8 cellular contexts compared by ENCODE assay signal in the genomic region with DNA sequence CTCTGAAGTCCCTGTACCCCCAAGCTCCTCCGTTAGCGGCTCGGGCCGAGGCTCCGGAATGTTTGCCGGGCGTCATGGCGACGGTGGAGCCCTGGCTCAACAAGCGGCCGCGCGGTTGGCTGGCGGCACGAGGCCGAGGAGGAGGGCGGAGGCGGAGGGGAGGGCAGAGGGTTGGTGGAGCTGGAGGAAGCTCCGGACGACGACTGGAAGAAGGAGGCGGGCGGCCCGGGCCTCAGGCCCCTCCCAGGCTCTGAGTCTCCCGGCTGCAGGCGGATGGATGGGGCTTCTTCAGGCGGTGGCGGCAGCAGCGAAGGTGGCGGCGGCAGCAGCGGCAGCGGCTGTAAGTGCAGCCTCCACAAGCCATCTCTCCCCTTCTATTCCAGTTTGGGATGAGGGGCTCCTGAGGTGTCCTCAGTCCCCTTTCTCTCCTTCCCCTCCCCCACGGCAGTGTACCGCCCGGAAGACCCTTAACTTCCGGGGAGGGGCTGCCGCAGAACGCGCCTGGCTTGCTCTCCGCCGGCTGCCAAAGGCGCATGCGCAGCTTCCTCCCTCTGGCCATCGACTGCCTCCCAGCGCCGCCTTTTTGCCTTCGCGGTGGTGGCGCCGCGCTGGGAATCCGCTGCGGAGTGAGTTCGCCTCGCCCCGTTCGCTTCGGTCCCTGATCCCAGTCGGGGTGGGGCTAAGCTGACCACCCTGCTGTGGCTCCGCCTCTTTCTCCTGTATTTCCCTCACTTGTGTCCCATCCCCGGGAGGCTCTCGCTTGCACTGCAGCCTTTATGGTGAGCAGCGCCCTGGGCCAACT.
A peak's percentile ranks its signal among the peaks of the same experiment; 100 is the strongest.
DNase-seq lines count a peak whose midpoint lies in the region; ATAC-seq and TF ChIP-seq lines count a peak whose summit lies in the region.

A gene with protein sequence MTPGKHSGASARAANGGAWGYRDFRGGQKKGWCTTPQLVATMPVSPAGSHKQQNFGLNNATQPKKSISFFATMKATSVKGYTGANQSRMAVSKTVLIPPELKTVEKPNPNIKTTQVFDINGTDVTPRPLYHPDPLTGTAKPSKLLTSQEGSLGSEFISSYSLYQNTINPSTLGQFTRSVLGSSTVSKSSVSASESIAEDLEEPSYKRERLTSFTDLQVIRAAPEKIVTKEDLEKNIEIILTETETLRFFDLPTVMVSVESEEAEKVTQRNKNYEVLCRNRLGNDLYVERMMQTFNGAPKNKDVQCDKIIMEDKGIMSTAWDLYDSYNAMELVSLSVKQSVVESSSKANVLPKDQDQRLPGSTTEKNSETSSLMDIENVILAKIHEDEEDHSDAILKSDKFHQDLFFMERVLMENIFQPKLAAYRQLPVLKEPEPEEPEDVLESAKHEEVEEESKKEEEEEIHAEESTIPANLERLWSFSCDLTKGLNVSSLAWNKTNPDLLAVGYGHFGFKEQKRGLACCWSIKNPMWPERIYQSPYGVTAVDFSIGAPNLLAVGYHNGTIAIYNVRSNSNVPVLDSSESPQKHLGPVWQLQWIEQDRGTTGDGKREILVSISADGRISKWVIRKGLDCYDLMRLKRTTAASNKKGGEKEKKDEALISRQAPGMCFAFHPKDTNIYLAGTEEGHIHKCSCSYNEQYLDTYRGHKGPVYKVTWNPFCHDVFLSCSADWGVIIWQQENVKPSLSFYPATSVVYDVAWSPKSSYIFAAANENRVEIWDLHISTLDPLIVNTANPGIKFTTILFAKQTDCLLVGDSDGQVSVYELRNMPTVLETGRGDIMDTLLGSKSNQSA (minus strand): TSS at position 101 of the 802 bp plus-strand sequence. CDS start 25 bp downstream, at position 76.
A gene (plus strand): TSS at position 235 of the 802 bp plus-strand sequence. CDS start 39 bp downstream, at position 274.

- peak within 1 kb of the TSS; percentile 87 for H3K27ac ChIP-seq in SK-N-MC

- H3K36me3 Mint-ChIP-seq in activated naive CD4-positive, alpha-beta T cell treated with anti-CD3 and anti-CD28 coated beads, Interleukin-2, amount 50 U/mL, for 24 hours: peaks cover 3% of the 10 kb centered on the region

- no peaks in the 10 kb centered on the region for H3K9me3 ChIP-seq in SK-N-MC (ENCODE audit: low read depth, low read length)

- peak; percentile 95 for ATAC-seq in HG02588 (IDR thresholded peaks at IDR 0.05; ENCODE audit: unreplicated experiment)

- H3K9ac ChIP-seq in SK-N-MC (ENCODE audit: insufficient read length): peak within 1 kb of the TSS; percentile 79

- no peaks in the 10 kb centered on the region for H3K9me3 Mint-ChIP-seq in activated naive CD4-positive, alpha-beta T cell treated with anti-CD3 and anti-CD28 coated beads, Interleukin-2, amount 50 U/mL, for 24 hours

- TF ChIP-seq CTCF in GM10248 (IDR thresholded peaks at IDR 0.05; ENCODE audit: control extremely low read depth, extremely low read depth, low read depth, missing control alignments): no peak

- H3K27me3 Mint-ChIP-seq in activated naive CD4-positive, alpha-beta T cell treated with anti-CD3 and anti-CD28 coated beads, Interleukin-2, amount 50 U/mL, for 24 hours: no peaks in the 10 kb centered on the region

- H3K4me1 Mint-ChIP-seq in activated naive CD4-positive, alpha-beta T cell treated with anti-CD3 and anti-CD28 coated beads, Interleukin-2, amount 50 U/mL, for 24 hours: peaks cover 64% of the 10 kb centered on the region

- CTCF ChIA-PET in GM10248 (lab: Yijun Ruan, JAX): interaction anchor here (1.0 to 3.0 kb wide), 7 partner anchors 9 to 507 kb away, joined by 3 to 9 read pairs (median 4); no protein-coding TSS in a partner anchor

- H3K36me3 ChIP-seq in SK-N-MC (ENCODE audit: insufficient read depth, low read length): peaks cover 5% of the 10 kb centered on the region; the same call in 1 of the 2 replicates

- POLR2A ChIA-PET in GM10248 (lab: Yijun Ruan, JAX): interaction anchor here (1.3 kb wide), 1 partner anchor 9 kb away, joined by 4 read pairs; no protein-coding TSS in a partner anchor

- peak within 1 kb of the TSS; percentile 96 for H3K27ac Mint-ChIP-seq in activated naive CD4-positive, alpha-beta T cell treated with anti-CD3 and anti-CD28 coated beads, Interleukin-2, amount 50 U/mL, for 24 hours

- peak within 1 kb of the TSS; percentile 91 for H3K4me3 Mint-ChIP-seq in activated naive CD4-positive, alpha-beta T cell treated with anti-CD3 and anti-CD28 coated beads, Interleukin-2, amount 50 U/mL, for 24 hours

- H3K4me3 ChIP-seq in SK-N-MC: peak within 1 kb of the TSS; percentile 96

- DNase-seq in GM10248 (ENCODE audit: extremely low spot score): peak; percentile 99
- peak; percentile 93 for DNase-seq in NCI-H1048 (lab: John Stamatoyannopoulos, UW)
- DNase-seq in SK-N-MC (ENCODE audit: low read depth, low spot score): peak; percentile 78
- peak; percentile 99 for DNase-seq in germinal center (ENCODE audit: low spot score)
- peak; percentile 88 for DNase-seq in non-pigmented ciliary epithelial cell (ENCODE audit: low read depth)
- peak; percentile 98 for DNase-seq in superior temporal gyrus (ENCODE audit: extremely low spot score)

Comparison
In these comparisons a context has a peak if more than half of its experiments do, and no peak if none do; other contexts are left out.
1. Peak in every context shown above with its lines: DNase-seq, ATAC-seq, H3K4me3 ChIP-seq and H3K27ac ChIP-seq.